8 cellular contexts compared by ENCODE assay signal in the genomic region with DNA sequence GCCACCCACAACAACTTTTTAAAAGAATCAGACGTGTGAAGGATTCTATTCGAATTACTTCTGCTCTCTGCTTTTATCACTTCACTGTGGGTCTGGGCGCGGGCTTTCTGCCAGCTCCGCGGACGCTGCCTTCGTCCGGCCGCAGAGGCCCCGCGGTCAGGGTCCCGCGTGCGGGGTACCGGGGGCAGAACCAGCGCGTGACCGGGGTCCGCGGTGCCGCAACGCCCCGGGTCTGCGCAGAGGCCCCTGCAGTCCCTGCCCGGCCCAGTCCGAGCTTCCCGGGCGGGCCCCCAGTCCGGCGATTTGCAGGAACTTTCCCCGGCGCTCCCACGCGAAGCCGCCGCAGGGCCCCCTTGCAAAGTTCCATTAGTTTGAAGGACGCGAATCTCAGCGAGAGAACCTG. TPM values are rescaled to one million over a fixed set of nuclear protein-coding genes. Genes with fewer than 3 reads are reported as not detected.
DNase-seq lines count a peak whose midpoint lies in the region; ATAC-seq and TF ChIP-seq lines count a peak whose summit lies in the region.

No MANE protein-coding gene starts in this region.

- H3K4me1 ChIP-seq in right atrium auricular region: peaks cover 0 to 25% of the 10 kb centered on the region in 2 donors
- peaks cover 26% of the 10 kb centered on the region for H3K4me1 ChIP-seq in psoas muscle

- CTCF ChIA-PET in Calu3 (lab: Charles Lee): no interaction called here

- DNase-seq in Calu3 (no peak), right atrium auricular region (ENCODE audit: low spot score) (no peak), psoas muscle (no peak), NCI-H2227 (lab: John Stamatoyannopoulos, UW; ENCODE audit: unreplicated experiment) (no peak), cerebellum (ENCODE audit: low spot score) (no peak), sciatic nerve (ENCODE audit: low spot score) (no peak)

- intact Hi-C loops in Calu3 (cut with micrococcal nuclease; ENCODE audit: unreplicated experiment): no loop called here
- intact Hi-C loops in psoas muscle (cut with DNase I): loop anchor here in 1 of 2 donors (10.0 kb wide), 1 partner anchor 104 kb away; a partner anchor contains a TSS
- intact Hi-C loops in sciatic nerve (cut with DNase I): no loop called here

- H3K9me3 Mint-ChIP-seq in Calu3 (ENCODE audit: low read depth, unreplicated experiment): no peaks in the 10 kb centered on the region

- H3K4me1 Mint-ChIP-seq in Calu3 (ENCODE audit: low read depth, unreplicated experiment): no peaks in the 10 kb centered on the region

- no peak overlapping the region for H3K27ac Mint-ChIP-seq in Calu3 (ENCODE audit: unreplicated experiment)

- TF ChIP-seq CTCF in Calu3 (IDR thresholded peaks at IDR 0.05; ENCODE audit: unreplicated experiment): no peak
- TF ChIP-seq CTCF in right atrium auricular region (IDR thresholded peaks at IDR 0.05): no peak
- TF ChIP-seq CTCF in psoas muscle (IDR thresholded peaks at IDR 0.05): no peak

- H3K27me3 ChIP-seq in right atrium auricular region (no peaks in the 10 kb centered on the region), psoas muscle (ENCODE audit: insufficient read depth in 3 of 3, low read length in 2 of 3) (no peaks in the 10 kb centered on the region)

- WGBS in psoas muscle, 3 donors: 1 to 2% (median 1%) methylated on average over 34 to 40 of the region's 40 CpGs

- H3K27ac ChIP-seq in angular gyrus (ENCODE audit: low read depth, low read length) (peak overlapping the region; percentile 56), right atrium auricular region (peak overlapping the region; percentile 59 to 77), psoas muscle (no peak overlapping the region)

- peak overlapping the region; percentile 60 to 83 for H3K4me3 ChIP-seq in right atrium auricular region
- peak overlapping the region; percentile 76 for H3K4me3 ChIP-seq in psoas muscle

- H3K4me3 Mint-ChIP-seq in Calu3 (ENCODE audit: low read depth, unreplicated experiment): peak overlapping the region; percentile 46

- BruUV-seq in Calu3 (replicated peaks; lab: Mats Ljungman, UMichigan): no TSS peak

- H3K36me3 Mint-ChIP-seq in Calu3 (ENCODE audit: insufficient read depth, unreplicated experiment): no peaks in the 10 kb centered on the region

- H3K36me3 ChIP-seq in right atrium auricular region: no peaks in the 10 kb centered on the region
- H3K36me3 ChIP-seq in psoas muscle (ENCODE audit: insufficient read depth in 1 of 2, low read depth in 1 of 2): no peaks in the 10 kb centered on the region

- ATAC-seq in psoas muscle (no peak), HG03342 (IDR thresholded peaks at IDR 0.05; ENCODE audit: unreplicated experiment) (no peak), sciatic nerve (no peak)

- peaks cover 80% of the 10 kb centered on the region for H3K27me3 Mint-ChIP-seq in Calu3 (ENCODE audit: unreplicated experiment)

- H3K9me3 ChIP-seq in right atrium auricular region (no peaks in the 10 kb centered on the region), psoas muscle (no peaks in the 10 kb centered on the region)

RNA-seq across cellular contexts. Expression of a gene that starts 0.5 kb away (rescaled TPM):
- total RNA-seq in Calu3 (2022): 1.3 and 2.4 TPM in 2 replicates
- 10 to 100 TPM; 76.3 to 78.3 TPM for total RNA-seq in right atrium auricular region
- total RNA-seq in psoas muscle: 10 to 100 TPM; 11.6 to 30.8 (median 13.2) TPM
- 10 to 100 TPM; 11.4 to 18.7 (median 11.5) TPM for polyA plus RNA-seq in psoas muscle
- 18.8 TPM for total RNA-seq in cerebellum
- total RNA-seq in sciatic nerve: 123 TPM

RNA-seq across cellular contexts. Expression of a gene that starts 6.4 kb away (rescaled TPM):
- total RNA-seq in Calu3 (2022) (not detected in 2 replicates), right atrium auricular region (not detected), psoas muscle (not detected), cerebellum (not detected), sciatic nerve (not detected)
- under 1 TPM in 1 of 3 donors, not detected in 2; 0.47 TPM for polyA plus RNA-seq in psoas muscle
